27 cellular contexts compared by ENCODE assay signal in the genomic region with DNA sequence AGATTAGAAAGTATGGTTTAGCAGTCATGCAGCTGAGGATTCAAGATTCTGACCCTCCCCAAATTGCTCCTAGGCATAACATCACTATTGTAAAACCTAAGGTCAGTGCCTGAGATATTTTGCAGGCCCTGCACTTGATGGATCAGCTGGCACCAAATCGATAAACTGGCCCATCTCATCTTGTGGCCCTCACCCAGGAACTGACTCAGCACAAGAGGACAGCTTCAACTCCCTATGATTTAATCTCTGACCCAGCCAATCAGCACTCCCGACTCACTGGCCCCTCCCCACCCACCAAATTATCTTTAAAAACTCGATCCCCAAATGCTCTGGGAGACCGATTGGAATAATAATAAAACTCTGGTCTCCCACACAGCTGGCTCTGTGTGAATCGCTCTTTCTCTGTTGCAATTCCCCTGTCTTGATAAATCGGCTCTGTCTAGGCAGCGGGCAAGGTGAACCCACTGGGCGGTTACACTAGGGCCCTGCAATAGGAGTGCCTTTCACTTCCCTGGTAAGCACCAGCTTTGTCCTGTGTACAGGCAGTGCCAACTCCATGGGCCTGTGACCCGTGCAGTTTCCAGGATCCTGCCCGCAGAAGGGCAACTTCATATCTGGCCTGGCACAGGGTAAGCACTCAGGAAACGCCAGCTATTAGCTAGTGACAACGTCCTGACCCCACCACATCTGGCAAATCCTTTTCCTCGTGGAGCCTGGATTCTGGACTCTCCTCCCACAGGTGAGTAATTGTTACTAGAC. TPM values are rescaled to one million over a fixed set of nuclear protein-coding genes. Genes with fewer than 3 reads are reported as not detected.
"Had no signal": no experiment of that assay in that cellular context is flagged by ENCODE, and none has a peak within 500 bp of the region (broad histone marks: within the 10 kb centered on the region; RNA-seq: fewer than 3 reads in every experiment).

No MANE protein-coding gene starts in this region.

- H3K4me3 Mint-ChIP-seq: activated CD4-positive, alpha-beta memory T cell treated with anti-CD3 and anti-CD28 coated beads, Interleukin-2, amount 10 ng/mL, durations not matched to agents 7 days and 5 days; activated CD4-positive, alpha-beta T cell treated with anti-CD3 and anti-CD28 coated beads, Interleukin-2, amount 10 ng/mL, durations not matched to agents 7 days and 5 days; activated T-cell treated with anti-CD3 and anti-CD28 coated beads, Interleukin-2, amount 50 U/mL, for 4 hours; central memory CD8-positive, alpha-beta T cell; immature natural killer cell; natural killer cell; T-helper 1 cell treated with Interleukin-12 subunit alpha and Interleukin-12 subunit beta and Interleukin-4 antibody, amounts not matched to agents 30 μg/mL and 1 μg/mL, for 36 hours had no signal

- H3K36me3 ChIP-seq: breast epithelium had no signal

- H3K4me3 ChIP-seq: breast epithelium, esophagus squamous epithelium, gastroesophageal sphincter, lung, smooth muscle cell, suprapubic skin, tibial nerve had no signal

- H3K4me2 ChIP-seq: smooth muscle cell had no signal

- H3K4me1 ChIP-seq: breast epithelium, gastroesophageal sphincter, tibial nerve had no signal

- H3K27me3 ChIP-seq: breast epithelium, esophagus squamous epithelium, gastroesophageal sphincter, suprapubic skin, tibial nerve had no signal

- H3K9me3 Mint-ChIP-seq: activated CD4-positive, alpha-beta memory T cell treated with anti-CD3 and anti-CD28 coated beads, Interleukin-2, amount 10 ng/mL, durations not matched to agents 7 days and 5 days; activated CD4-positive, alpha-beta T cell treated with anti-CD3 and anti-CD28 coated beads, Interleukin-2, amount 10 ng/mL, durations not matched to agents 7 days and 5 days; activated naive CD4-positive, alpha-beta T cell treated with anti-CD3 and anti-CD28 coated beads, Interleukin-2, amount 50 U/mL, for 72 hours; activated T-cell treated with anti-CD3 and anti-CD28 coated beads, Interleukin-2, amount 50 U/mL, for 4 hours; central memory CD8-positive, alpha-beta T cell; immature natural killer cell; natural killer cell; T-helper 1 cell treated with Interleukin-12 subunit alpha and Interleukin-12 subunit beta and Interleukin-4 antibody, amounts not matched to agents 30 μg/mL and 1 μg/mL, for 36 hours had no signal

- H3K27ac ChIP-seq: breast epithelium, epithelial cell of prostate, esophagus squamous epithelium, gastroesophageal sphincter, suprapubic skin, tibial nerve had no signal

- H3K27ac Mint-ChIP-seq: activated CD4-positive, alpha-beta memory T cell treated with anti-CD3 and anti-CD28 coated beads, Interleukin-2, amount 10 ng/mL, durations not matched to agents 7 days and 5 days; activated CD4-positive, alpha-beta T cell treated with anti-CD3 and anti-CD28 coated beads, Interleukin-2, amount 10 ng/mL, durations not matched to agents 7 days and 5 days; immature natural killer cell; natural killer cell; progenitor cell of endocrine pancreas; T-helper 1 cell treated with Interleukin-12 subunit alpha and Interleukin-12 subunit beta and Interleukin-4 antibody, amounts not matched to agents 30 μg/mL and 1 μg/mL, for 36 hours had no signal

- H3K36me3 Mint-ChIP-seq: activated naive CD4-positive, alpha-beta T cell treated with anti-CD3 and anti-CD28 coated beads, Interleukin-2, amount 50 U/mL, for 72 hours; immature natural killer cell; natural killer cell had no signal

- DNase-seq: activated CD4-positive, alpha-beta memory T cell treated with anti-CD3 and anti-CD28 coated beads, Interleukin-2, amount 10 ng/mL, durations not matched to agents 7 days and 5 days; activated CD4-positive, alpha-beta T cell treated with anti-CD3 and anti-CD28 coated beads for 1 hour; activated CD4-positive, alpha-beta T cell treated with anti-CD3 and anti-CD28 coated beads, Interleukin-2, amount 10 ng/mL, durations not matched to agents 7 days and 5 days; activated naive CD4-positive, alpha-beta T cell; activated T-cell treated with anti-CD3 and anti-CD28 coated beads, Interleukin-2, amount 50 U/mL, for 4 hours; effector CD8-positive, alpha-beta T cell; esophagus squamous epithelium; hypothalamus; immature natural killer cell; kidney; mesendoderm; natural killer cell; retina; stimulated activated CD4-positive, alpha-beta T cell treated with anti-CD3 and anti-CD28 coated beads, Interleukin-1b, Interleukin-23, amount 100 ng/mL, for 48 hours; stimulated activated naive CD4-positive, alpha-beta T cell; SW 1271 had no signal

- H3K4me1 Mint-ChIP-seq: activated CD4-positive, alpha-beta T cell treated with anti-CD3 and anti-CD28 coated beads, Interleukin-2, amount 10 ng/mL, durations not matched to agents 7 days and 5 days; central memory CD8-positive, alpha-beta T cell; immature natural killer cell; natural killer cell had no signal

- ATAC-seq: activated naive CD4-positive, alpha-beta T cell treated with anti-CD3 and anti-CD28 coated beads, Interleukin-2, amount 50 U/mL, for 72 hours; activated T-cell treated with anti-CD3 and anti-CD28 coated beads, Interleukin-2, amount 50 U/mL, for 4 hours; gastroesophageal sphincter; natural killer cell had no signal

- H3K27me3 Mint-ChIP-seq: central memory CD8-positive, alpha-beta T cell; progenitor cell of endocrine pancreas had no signal

- H3K9me3 ChIP-seq: breast epithelium, esophagus squamous epithelium, suprapubic skin had no signal

RNA-seq across cellular contexts. Expression of gene SLC2A5, which starts 28.7 kb away (rescaled TPM):
- total RNA-seq: activated CD4-positive, alpha-beta T cell treated with anti-CD3 and anti-CD28 coated beads, Interleukin-2, amount 10 ng/mL, durations not matched to agents 7 days and 5 days; activated naive CD4-positive, alpha-beta T cell treated with anti-CD3 and anti-CD28 coated beads, Interleukin-2, amount 50 U/mL, for 72 hours; activated T-cell treated with anti-CD3 and anti-CD28 coated beads, Interleukin-2, amount 50 U/mL, for 4 hours; natural killer cell; progenitor cell of endocrine pancreas had no signal
- polyA plus RNA-seq: smooth muscle cell had no signal
